25 cellular contexts compared by ENCODE assay signal in the genomic region with DNA sequence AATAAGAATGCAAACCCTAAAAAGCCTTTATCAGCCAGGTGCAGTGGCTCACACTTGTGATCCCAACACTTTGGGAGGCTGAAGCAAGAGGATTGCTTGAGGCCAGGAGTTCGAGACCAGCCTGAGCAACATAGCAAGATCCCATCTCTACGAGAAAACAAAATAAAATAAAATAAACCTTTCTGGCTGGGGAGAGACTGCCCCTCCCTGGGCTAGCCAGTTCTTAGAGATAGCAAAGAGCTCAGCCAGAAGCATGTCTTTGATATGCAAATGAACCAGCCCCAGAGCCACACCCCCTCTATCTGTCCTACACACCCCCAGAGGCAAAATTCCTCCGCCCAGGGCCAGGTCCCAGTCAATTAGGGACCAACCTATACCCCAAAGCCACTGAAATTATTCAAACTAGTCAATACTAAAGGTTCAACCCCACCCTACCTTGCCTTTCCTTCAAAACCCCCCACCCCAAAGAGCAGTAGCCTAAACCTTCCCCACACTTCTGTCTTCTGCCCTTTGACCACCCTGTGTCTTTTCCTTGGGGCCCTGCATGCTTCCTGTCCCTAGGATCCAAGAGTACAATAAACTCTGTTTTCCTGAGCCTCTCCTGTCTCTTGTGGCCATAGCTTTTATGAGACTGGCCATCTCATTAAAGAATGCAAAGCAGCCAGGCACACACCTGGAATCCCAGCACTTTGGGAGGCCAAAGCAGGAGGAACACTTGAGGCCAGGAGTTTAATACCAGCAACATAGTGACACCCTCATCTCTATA. TPM values are rescaled to one million over a fixed set of nuclear protein-coding genes. Genes with fewer than 3 reads are reported as not detected.
DNase-seq lines count a peak whose midpoint lies in the region; ATAC-seq, FAIRE-seq and TF ChIP-seq lines count a peak whose summit lies in the region.
"Had no signal": no experiment of that assay in that cellular context is flagged by ENCODE, and none has a peak within 500 bp of the region (broad histone marks: within the 10 kb centered on the region; RNA-seq: fewer than 3 reads in every experiment).

No MANE protein-coding gene starts in this region.

- no peaks in the 10 kb centered on the region for H3K9me3 Mint-ChIP-seq in CD14-positive monocyte
- no peaks in the 10 kb centered on the region for H3K9me3 Mint-ChIP-seq in effector memory CD8-positive, alpha-beta T cell
- H3K9me3 Mint-ChIP-seq: brain, type B pancreatic cell had no signal

- no peak overlapping the region for H3K23ac ChIP-seq in H1 (ENCODE audit: insufficient read length)

- H3K4me3 ChIP-seq in BLaER1 treated with 17β-estradiol and CSF1 and Interleukin-3, amounts not matched to agents 10 nM and 100 nM: no peak overlapping the region
- H3K4me3 ChIP-seq in H1 (ENCODE audit: extremely low read depth in 1 of 4, insufficient read depth in 2 of 4, low read depth in 3 of 4, low read length in 4 of 4): no peak overlapping the region
- H3K4me3 ChIP-seq: HAP-1, lung had no signal

- TF ChIP-seq POLR2A in H1 (IDR thresholded peaks at IDR 0.05; ENCODE audit: control extremely low read depth in 1 of 2, low read depth in 2 of 2, low read length in 2 of 2): no peak

- no peak overlapping the region for H3K18ac ChIP-seq in H1 (ENCODE audit: extremely low read depth, low read length)

- 0 out of 2 replicates have a peak overlapping the region, but pooled peaks have one; percentile 15 for H2BK20ac ChIP-seq in H1 (ENCODE audit: low read length)

- no peak overlapping the region for H3K4me3 Mint-ChIP-seq in CD14-positive monocyte
- H3K4me3 Mint-ChIP-seq in effector memory CD8-positive, alpha-beta T cell: no peak overlapping the region
- H3K4me3 Mint-ChIP-seq: brain, type B pancreatic cell had no signal

- 0 out of 2 replicates have a peak overlapping the region, but pooled peaks have one; percentile 41 for H4K8ac ChIP-seq in H1 (ENCODE audit: extremely low read depth, insufficient read depth, low read length)

- POLR2A ChIA-PET in H1 (lab: Charles Lee; ENCODE audit: partially characterized antibody): interaction anchor here (1.0 kb wide), 1 partner anchor 11 kb away, joined by 3 read pairs; no protein-coding TSS in a partner anchor

- peak overlapping the region; percentile 80; the same call in 1 of the 2 replicates for H2BK12ac ChIP-seq in H1 (ENCODE audit: low read depth, low read length)

- no peak for TF ChIP-seq EP300 in H1 (IDR thresholded peaks at IDR 0.05; ENCODE audit: borderline replicate concordance in 1 of 2, low read depth in 2 of 2, low read length in 2 of 2)

- no peaks in the 10 kb centered on the region for H3K79me1 ChIP-seq in H1 (ENCODE audit: low read depth, low read length)

- H2BK15ac ChIP-seq in H1 (ENCODE audit: low read length): no peak overlapping the region

- no peaks in the 10 kb centered on the region for H3K36me3 ChIP-seq in BLaER1 treated with 17β-estradiol and CSF1 and Interleukin-3, amounts not matched to agents 10 nM and 100 nM
- no peaks in the 10 kb centered on the region for H3K36me3 ChIP-seq in H1 (ENCODE audit: control insufficient read depth in 2 of 4, insufficient read depth in 4 of 4, low read length in 3 of 4)
- H3K36me3 ChIP-seq: HAP-1 had no signal

- TF ChIP-seq CTCF in H1 (IDR thresholded peaks at IDR 0.05; ENCODE audit: control extremely low read depth in 1 of 3, insufficient read depth in 1 of 3, low read depth in 1 of 3, low read length in 3 of 3): no peak
- no peak for TF ChIP-seq CTCF in CD14-positive monocyte (IDR thresholded peaks at IDR 0.05)

- H3K27me3 Mint-ChIP-seq in CD14-positive monocyte (ENCODE audit: low read depth in 3 of 3): peaks cover 1 to 3% (median 2%) of the 10 kb centered on the region in 3 donors
- no peaks in the 10 kb centered on the region for H3K27me3 Mint-ChIP-seq in effector memory CD8-positive, alpha-beta T cell

- peak overlapping the region in 10 of 11 experiments; percentile 24 to 69 (median 58); a peak in 13 of 22 replicates for H3K27ac ChIP-seq in BLaER1 treated with 17β-estradiol and CSF1 and Interleukin-3, amounts not matched to agents 10 nM and 100 nM
- no peak overlapping the region for H3K27ac ChIP-seq in H1 (ENCODE audit: low read depth, low read length)

- intact Hi-C loops in left colon (cut with DNase I, micrococcal nuclease): no loop called here
- intact Hi-C loops in CD14-positive monocyte (cut with micrococcal nuclease): no loop called here

- WGBS in H1 (ENCODE audit: extremely low coverage in 1 of 2, insufficient coverage in 1 of 2, insufficient read length in 1 of 2, insufficient replicate concordance in 2 of 2, low coverage in 1 of 2, low lambda C conversion rate in 2 of 2, missing lambda C conversion rate in 1 of 2), 2 experiments: 79% methylated on average over 3 of the region's 3 CpGs; no CpG with 5 or more reads in 1 of the 2 experiments

- CTCF ChIA-PET in H1 (lab: Charles Lee; ENCODE audit: partially characterized antibody): interaction anchor here (0.9 to 1.8 kb wide), 3 partner anchors 49 to 187 kb away, joined by 3 to 4 read pairs (median 3); no protein-coding TSS in a partner anchor

- no peak overlapping the region for H4K5ac ChIP-seq in H1 (ENCODE audit: insufficient read length, low read depth, low read length)

- no peak overlapping the region for H3K27ac Mint-ChIP-seq in CD14-positive monocyte
- no peak overlapping the region for H3K27ac Mint-ChIP-seq in effector memory CD8-positive, alpha-beta T cell
- H3K27ac Mint-ChIP-seq: brain had no signal

- no peaks in the 10 kb centered on the region for H3K79me2 ChIP-seq in H1 (ENCODE audit: control insufficient read depth in 1 of 2, insufficient read depth in 2 of 2, low read length in 2 of 2)

- H2BK5ac ChIP-seq in H1 (ENCODE audit: low read depth, low read length): no peak overlapping the region; the same call in 1 of the 2 replicates

- H2AFZ ChIP-seq in H1 (ENCODE audit: low read length): no peak overlapping the region

- peak; percentile 27 for DNase-seq in NCI-H526 treated with DMSO at 0.1 percent for 48 hours (lab: John Stamatoyannopoulos, UW)
- peak in 1 of 2 experiments; percentile 52 for DNase-seq in H1 (ENCODE audit: low read depth in 1 of 2, low spot score in 2 of 2)
- DNase-seq in left colon: no peak
- DNase-seq in CD14-positive monocyte (ENCODE audit: low spot score): no peak
- DNase-seq in effector memory CD8-positive, alpha-beta T cell: no peak
- no peak for DNase-seq in NCI-H345 treated with DMSO at 0.1 percent for 48 hours (lab: John Stamatoyannopoulos, UW; ENCODE audit: unreplicated experiment)
- DNase-seq in stimulated activated naive CD8-positive, alpha-beta T cell treated with anti-CD3 and anti-CD28 coated beads, Interleukin-15, Interleukin-2, amounts not matched to agents 100 U/mL and 50 U/mL, for 24 hours: no peak
- DNase-seq: activated gamma-delta T cell treated with Interleukin-2 at 50 U/mL for 16 hours; effector memory CD4-positive, alpha-beta T cell; kidney glomerular epithelial cell; NCI-H1105; NCI-H2029; NCI-H748 treated with DMSO at 0.1 percent for 48 hours; nucleus accumbens; SHP77; stimulated activated CD8-positive, alpha-beta memory T cell treated with anti-CD3 and anti-CD28 coated beads, Interleukin-4, amount 100 ng/mL, for 48 hours; T1000 had no signal

- H4K91ac ChIP-seq in H1 (replicated peaks; ENCODE audit: insufficient read length, low read length): no peak overlapping the region

- no peaks in the 10 kb centered on the region for H4K20me1 ChIP-seq in BLaER1 treated with 17β-estradiol and CSF1 and Interleukin-3, amounts not matched to agents 10 nM and 100 nM
- no peaks in the 10 kb centered on the region for H4K20me1 ChIP-seq in H1 (replicated peaks in 1 of 2; ENCODE audit: control insufficient read depth in 1 of 2, insufficient read depth in 2 of 2, low read length in 2 of 2)

- H3K4me1 Mint-ChIP-seq in CD14-positive monocyte: peaks cover 9% of the 10 kb centered on the region
- peaks cover 10 to 11% of the 10 kb centered on the region in 2 donors for H3K4me1 Mint-ChIP-seq in effector memory CD8-positive, alpha-beta T cell (ENCODE audit: low read depth in 2 of 2)
- H3K4me1 Mint-ChIP-seq: brain had no signal

- no peak overlapping the region; a peak in 3 of 22 replicates for H3K9ac ChIP-seq in BLaER1 treated with 17β-estradiol and CSF1 and Interleukin-3, amounts not matched to agents 10 nM and 100 nM
- no peak overlapping the region for H3K9ac ChIP-seq in H1 (replicated peaks in 1 of 4; ENCODE audit: extremely low read depth in 1 of 4, low read depth in 3 of 4, low read length in 3 of 4)

- H3K56ac ChIP-seq in H1 (replicated peaks; ENCODE audit: insufficient read length, low read depth, low read length): no peak overlapping the region

- FAIRE-seq in H1 (lab: Jason Lieb, UNC): no peak
- FAIRE-seq: A204.1 had no signal

- no peaks in the 10 kb centered on the region for H3K36me3 Mint-ChIP-seq in CD14-positive monocyte
- H3K36me3 Mint-ChIP-seq in effector memory CD8-positive, alpha-beta T cell (ENCODE audit: insufficient read depth): peaks cover 4% of the 10 kb centered on the region
- H3K36me3 Mint-ChIP-seq: brain, type B pancreatic cell had no signal

- H3K14ac ChIP-seq in H1 (ENCODE audit: insufficient read length): no peak overlapping the region

- peak overlapping the region in 9 of 11 experiments; percentile 1 to 67 (median 42); a peak in 13 of 22 replicates for H3K4me2 ChIP-seq in BLaER1 treated with 17β-estradiol and CSF1 and Interleukin-3, amounts not matched to agents 10 nM and 100 nM
- H3K4me2 ChIP-seq in H1 (ENCODE audit: insufficient read depth in 1 of 2, low read depth in 2 of 2, low read length in 2 of 2): no peak overlapping the region

- peaks cover 16 to 70% (median 58%) of the 10 kb centered on the region in 10 experiments for H3K4me1 ChIP-seq in BLaER1 treated with 17β-estradiol and CSF1 and Interleukin-3, amounts not matched to agents 10 nM and 100 nM
- peaks cover 0 to 2% (median 0%) of the 10 kb centered on the region in 4 experiments; a peak in 1 of 7 replicates for H3K4me1 ChIP-seq in H1 (replicated peaks in 1 of 4; ENCODE audit: control insufficient read depth in 3 of 4, insufficient read depth in 4 of 4, low read length in 3 of 4)

- no peaks in the 10 kb centered on the region for H3K23me2 ChIP-seq in H1 (ENCODE audit: low read depth, low read length)

- no peak for TF ChIP-seq RAD21 in H1 (IDR thresholded peaks at IDR 0.05 in 1 of 2, conservative IDR thresholded peaks at IDR 0.05 in 1 of 2; ENCODE audit: low read depth in 2 of 2, low read length in 2 of 2)

- no peak overlapping the region for H3K4ac ChIP-seq in H1 (replicated peaks; ENCODE audit: insufficient read length, low read depth, low read length)

- no peaks in the 10 kb centered on the region for H3K27me3 ChIP-seq in BLaER1 treated with 17β-estradiol and CSF1 and Interleukin-3, amounts not matched to agents 10 nM and 100 nM
- H3K27me3 ChIP-seq in H1 (replicated peaks in 1 of 4; ENCODE audit: control insufficient read depth in 3 of 4, extremely low read depth in 1 of 4, insufficient read depth in 3 of 4, low read length in 3 of 4): no peaks in the 10 kb centered on the region

- no peaks in the 10 kb centered on the region for H3K9me3 ChIP-seq in BLaER1 treated with 17β-estradiol and CSF1 and Interleukin-3, amounts not matched to agents 10 nM and 100 nM (replicated peaks in 1 of 11)
- H3K9me3 ChIP-seq in H1 (ENCODE audit: insufficient read depth in 2 of 2, low read depth in 1 of 2, low read length in 1 of 2): no peaks in the 10 kb centered on the region
- H3K9me3 ChIP-seq: HAP-1 had no signal

- no peak overlapping the region for H2BK120ac ChIP-seq in H1 (replicated peaks; ENCODE audit: low read depth, low read length)

- H2AK5ac ChIP-seq in H1 (ENCODE audit: low read depth, low read length): no peak overlapping the region

- ATAC-seq in left colon: peak; percentile 65
- no peak for ATAC-seq in effector memory CD8-positive, alpha-beta T cell (replicated peaks)
- no peak for ATAC-seq in stimulated activated naive CD8-positive, alpha-beta T cell treated with anti-CD3 and anti-CD28 coated beads, Interleukin-15, Interleukin-2, amounts not matched to agents 100 U/mL and 50 U/mL, for 24 hours

RNA-seq across cellular contexts. Expression of a gene that starts 37.3 kb away (rescaled TPM):
- total RNA-seq in H1 (2021; fragmentation: NEBNext Ultra II Directional; extraction: Animal tissue kit (Norgen Biotek cat#: 25700)): not detected in 2 replicates
- polyA plus RNA-seq in H1 (2011; rRNA removed) (not detected in 2 replicates), CD14-positive monocyte (under 1 TPM; 0.08 to 0.09 TPM)
- polyA plus RNA-seq in H1 (2011; cell fraction: cytosol; rRNA removed): not detected
- polyA plus RNA-seq in H1 (2011; cell fraction: nucleus; rRNA removed): not detected
- not detected in 4 replicates for polyA plus RNA-seq in H1 (2012, experiment 1 of 2)
- not detected for polyA plus RNA-seq in H1 (2012, experiment 2 of 2)
- not detected for polyA plus RNA-seq in H1 (2013, experiment 1 of 2)
- not detected for polyA plus RNA-seq in H1 (2013, experiment 2 of 2)
- not detected in 2 replicates for polyA minus RNA-seq in H1 (2011; rRNA and poly(A)+ RNA removed)
- not detected for polyA minus RNA-seq in H1 (2011; cell fraction: cytosol; rRNA and poly(A)+ RNA removed)
- polyA minus RNA-seq in H1 (2011; cell fraction: nucleus; rRNA and poly(A)+ RNA removed): not detected
- under 1 TPM; 0.12 to 0.39 TPM for total RNA-seq in left colon
- total RNA-seq: pulmonary artery endothelial cell, skeletal muscle tissue had no signal

RNA-seq across cellular contexts. Expression of a gene that starts 55.4 kb away (rescaled TPM):
- total RNA-seq in H1 (2021; fragmentation: NEBNext Ultra II Directional; extraction: Animal tissue kit (Norgen Biotek cat#: 25700)): 174 and 181 TPM in 2 replicates
- polyA plus RNA-seq in H1 (2011; rRNA removed) (15.4 and 29.8 TPM in 2 replicates), CD14-positive monocyte (10 to 100 TPM; 17.8 to 31.9 TPM)
- polyA plus RNA-seq in H1 (2011; cell fraction: cytosol; rRNA removed): 33.6 TPM
- polyA plus RNA-seq in H1 (2011; cell fraction: nucleus; rRNA removed): 13.7 TPM
- 43.2 to 73.9 TPM (median 49.0 TPM) in 4 replicates for polyA plus RNA-seq in H1 (2012, experiment 1 of 2)
- polyA plus RNA-seq in H1 (2012, experiment 2 of 2): 6.0 TPM
- 53.4 TPM for polyA plus RNA-seq in H1 (2013, experiment 1 of 2)
- polyA plus RNA-seq in H1 (2013, experiment 2 of 2): 54.5 TPM
- polyA minus RNA-seq in H1 (2011; rRNA and poly(A)+ RNA removed): 174 and 273 TPM in 2 replicates
- polyA minus RNA-seq in H1 (2011; cell fraction: cytosol; rRNA and poly(A)+ RNA removed): 89.5 TPM
- 87.6 TPM for polyA minus RNA-seq in H1 (2011; cell fraction: nucleus; rRNA and poly(A)+ RNA removed)
- 100 to 1,000 TPM in 1 of 2 donors, 10 to 100 TPM in 1; 96.3 to 100 TPM for total RNA-seq in left colon

Comparison
In these comparisons a context has a peak if more than half of its experiments do, and no peak if none do; other contexts are left out.
1. H3K4me2 ChIP-seq: peak in BLaER1 treated with 17β-estradiol and CSF1 and Interleukin-3, amounts not matched to agents 10 nM and 100 nM (9 of 11); none in H1 (0 of 2).